ENCODE assay signal across 8 cellular contexts in genomic region chr9:131394464-131395026, GRCh38. TPM values are rescaled to one million over a fixed set of nuclear protein-coding genes. Genes with fewer than 3 reads are reported as not detected.
DNase-seq lines count a peak whose midpoint lies in the region; ATAC-seq, FAIRE-seq and TF ChIP-seq lines count a peak whose summit lies in the region.

No MANE protein-coding gene starts in this region.

- CTCF ChIA-PET in IMR-90 (lab: Yijun Ruan, JAX) (no interaction called here), H1 (lab: Charles Lee; ENCODE audit: partially characterized antibody) (no interaction called here)
- CTCF ChIA-PET in activated CD4-positive, alpha-beta memory T cell treated with anti-CD3 and anti-CD28 coated beads, Interleukin-2, amount 10 ng/mL, durations not matched to agents 7 days and 5 days (lab: Charles Lee), result interaction anchor here (1.7 kb wide), 1 partner anchor 21 kb away, joined by 4 read pairs; no protein-coding TSS in a partner anchor

- H2AK9ac ChIP-seq in IMR-90 (replicated peaks; ENCODE audit: low read depth, low read length, poor library complexity), result peak overlapping the region; percentile 98

- H3K27ac ChIP-seq in IMR-90 (ENCODE audit: insufficient read depth, low read length), result peak overlapping the region; percentile 49
- peak overlapping the region; percentile 85 for H3K27ac ChIP-seq in H1 (ENCODE audit: low read depth, low read length)
- peak overlapping the region; percentile 95 to 97 for H3K27ac ChIP-seq in thoracic aorta

- H3K4ac ChIP-seq in IMR-90 (ENCODE audit: low read depth, low read length) (peak overlapping the region; percentile 80), H1 (replicated peaks; ENCODE audit: insufficient read length, low read depth, low read length) (no peak overlapping the region)

- H3K4me3 Mint-ChIP-seq in CD14-positive monocyte, result peak overlapping the region; percentile 88 to 91
- peak overlapping the region; percentile 81 for H3K4me3 Mint-ChIP-seq in activated CD4-positive, alpha-beta memory T cell treated with anti-CD3 and anti-CD28 coated beads, Interleukin-2, amount 10 ng/mL, durations not matched to agents 7 days and 5 days

- no peak for FAIRE-seq in H1 (lab: Jason Lieb, UNC)

- H3K36me3 Mint-ChIP-seq in CD14-positive monocyte, result peaks cover 0 to 3% of the 10 kb centered on the region in 2 donors
- peaks cover 12% of the 10 kb centered on the region for H3K36me3 Mint-ChIP-seq in activated CD4-positive, alpha-beta memory T cell treated with anti-CD3 and anti-CD28 coated beads, Interleukin-2, amount 10 ng/mL, durations not matched to agents 7 days and 5 days (ENCODE audit: low read depth)

- intact Hi-C loops in CD14-positive monocyte (cut with micrococcal nuclease), result loop anchor here (2.0 to 5.0 kb wide), 2 partner anchors 22 to 117 kb away; partner anchors contain the start of gene FAM78A (in 1 of the 2)
- intact Hi-C loops in IMR-90 (cut with micrococcal nuclease), result loop anchor here (2.0 to 5.0 kb wide), 2 partner anchors 38 to 83 kb away; no protein-coding TSS in a partner anchor

- H3K9ac ChIP-seq in IMR-90 (ENCODE audit: low read depth, low read length), result peak overlapping the region; percentile 87
- peak overlapping the region; percentile 76 to 99 (median 81) for H3K9ac ChIP-seq in H1 (replicated peaks in 1 of 4; ENCODE audit: extremely low read depth in 1 of 4, low read depth in 3 of 4, low read length in 3 of 4)

- WGBS in IMR-90 (ENCODE audit: extremely low coverage in 2 of 2, insufficient read length in 1 of 2), 2 experiments, result 2% methylated on average over 13 of the region's 61 CpGs; no CpG with 5 or more reads in 1 of the 2 experiments
- 2% methylated on average over 27 of the region's 61 CpGs; no CpG with 5 or more reads in 1 of the 2 experiments for WGBS in H1 (ENCODE audit: extremely low coverage in 1 of 2, insufficient coverage in 1 of 2, insufficient read length in 1 of 2, insufficient replicate concordance in 2 of 2, low coverage in 1 of 2, low lambda C conversion rate in 2 of 2, missing lambda C conversion rate in 1 of 2), 2 experiments

- H3K36me3 ChIP-seq in IMR-90 (ENCODE audit: control insufficient read depth, insufficient read depth, low read length), result peaks cover 4% of the 10 kb centered on the region
- H3K36me3 ChIP-seq in H1 (ENCODE audit: control insufficient read depth in 2 of 4, insufficient read depth in 4 of 4, low read length in 3 of 4), result peaks cover 0 to 3% (median 0%) of the 10 kb centered on the region in 4 experiments; a peak in 1 of 8 replicates
- H3K36me3 ChIP-seq in thoracic aorta, result no peaks in the 10 kb centered on the region

- H3K18ac ChIP-seq in IMR-90 (ENCODE audit: low read depth, low read length) (peak overlapping the region; percentile 73; the same call in 1 of the 2 replicates), H1 (ENCODE audit: extremely low read depth, low read length) (peak overlapping the region; percentile 88)

- H2BK20ac ChIP-seq in IMR-90 (ENCODE audit: low read depth, low read length), result no peak overlapping the region
- H2BK20ac ChIP-seq in H1 (ENCODE audit: low read length), result no peak overlapping the region

- H2BK15ac ChIP-seq in IMR-90 (ENCODE audit: low read depth, low read length) (no peak overlapping the region), H1 (ENCODE audit: low read length) (no peak overlapping the region)

- dilution Hi-C loops in IMR-90 (cut with HindIII; ENCODE audit: low sequenced_read_pairs, unreplicated experiment), result no loop called here

- H2BK5ac ChIP-seq in IMR-90 (ENCODE audit: low read depth, low read length, poor library complexity, severe bottlenecking) (peak overlapping the region; percentile 72), H1 (ENCODE audit: low read depth, low read length) (peak overlapping the region; percentile 86)

- H3K23me2 ChIP-seq in H1 (ENCODE audit: low read depth, low read length), result peaks cover 13% of the 10 kb centered on the region

- no peak for TF ChIP-seq EP300 in H1 (IDR thresholded peaks at IDR 0.05; ENCODE audit: borderline replicate concordance in 1 of 2, low read depth in 2 of 2, low read length in 2 of 2)

- peaks cover 0 to 28% of the 10 kb centered on the region in 2 experiments; a peak in 2 of 4 replicates for H3K79me1 ChIP-seq in IMR-90 (ENCODE audit: low read depth in 1 of 2, low read length in 2 of 2)
- peaks cover 3% of the 10 kb centered on the region; the same call in 1 of the 2 replicates for H3K79me1 ChIP-seq in H1 (ENCODE audit: low read depth, low read length)

- H4K91ac ChIP-seq in IMR-90 (ENCODE audit: insufficient read depth, low read depth, low read length), result no peak overlapping the region
- H4K91ac ChIP-seq in H1 (replicated peaks; ENCODE audit: insufficient read length, low read length), result peak overlapping the region; percentile 25

- ATAC-seq in GM19463 (IDR thresholded peaks at IDR 0.05; ENCODE audit: unreplicated experiment) (peak; percentile 36), IMR-90 (ENCODE audit: low read depth) (peak; percentile 34), thoracic aorta (ENCODE audit: insufficient number of reproducible peaks, low FRiP score, low read depth) (peak; percentile 34)

- peak overlapping the region; percentile 75 for H2AFZ ChIP-seq in IMR-90 (replicated peaks; ENCODE audit: low read length, poor library complexity)
- no peak overlapping the region for H2AFZ ChIP-seq in H1 (ENCODE audit: low read length)

- H2AK5ac ChIP-seq in IMR-90 (ENCODE audit: low read depth, low read length) (0 out of 2 replicates have a peak overlapping the region, but pooled peaks have one; percentile 22), H1 (ENCODE audit: low read depth, low read length) (no peak overlapping the region)

- no peak for DNase-seq in CD14-positive monocyte (ENCODE audit: low spot score)
- no peak for DNase-seq in IMR-90
- peak; percentile 57 for DNase-seq in activated CD4-positive, alpha-beta memory T cell treated with anti-CD3 and anti-CD28 coated beads, Interleukin-2, amount 10 ng/mL, durations not matched to agents 7 days and 5 days
- DNase-seq in H1 (ENCODE audit: low read depth in 1 of 2, low spot score in 2 of 2), result peak in 1 of 2 experiments; percentile 59
- peak; percentile 34 for DNase-seq in midbrain (lab: John Stamatoyannopoulos, UW)
- DNase-seq in thoracic aorta (ENCODE audit: low spot score), result no peak
- no peak for DNase-seq in pons (ENCODE audit: low spot score)

- H3K4me3 ChIP-seq in IMR-90 (ENCODE audit: insufficient read depth, low read depth, low read length) (peak overlapping the region; percentile 83), H1 (ENCODE audit: extremely low read depth in 1 of 4, insufficient read depth in 2 of 4, low read depth in 3 of 4, low read length in 4 of 4) (peak overlapping the region; percentile 70 to 88 (median 83)), thoracic aorta (peak overlapping the region; percentile 94)

- H3K4me1 Mint-ChIP-seq in CD14-positive monocyte, result peaks cover 53% of the 10 kb centered on the region
- H3K4me1 Mint-ChIP-seq in activated CD4-positive, alpha-beta memory T cell treated with anti-CD3 and anti-CD28 coated beads, Interleukin-2, amount 10 ng/mL, durations not matched to agents 7 days and 5 days, result peaks cover 52% of the 10 kb centered on the region

- H3K14ac ChIP-seq in IMR-90 (replicated peaks; ENCODE audit: low read depth, low read length) (peak overlapping the region; percentile 86), H1 (ENCODE audit: insufficient read length) (no peak overlapping the region)

- no peak for TF ChIP-seq POLR2A in IMR-90 (IDR thresholded peaks at IDR 0.05; ENCODE audit: low read depth, low read length)
- 0 out of 3 replicates have a peak, but pooled peaks of 1 of the 2 experiments have one; percentile 40 for TF ChIP-seq POLR2A in H1 (IDR thresholded peaks at IDR 0.05; ENCODE audit: control extremely low read depth in 1 of 2, low read depth in 2 of 2, low read length in 2 of 2)

- H3K4me2 ChIP-seq in IMR-90 (ENCODE audit: low read depth, low read length), result peak overlapping the region; percentile 97
- H3K4me2 ChIP-seq in H1 (ENCODE audit: insufficient read depth in 1 of 2, low read depth in 2 of 2, low read length in 2 of 2), result peak overlapping the region; percentile 79 to 85

- H3K27ac Mint-ChIP-seq in CD14-positive monocyte, result peak overlapping the region; percentile 79 to 91 (median 87)
- peak overlapping the region; percentile 92 for H3K27ac Mint-ChIP-seq in activated CD4-positive, alpha-beta memory T cell treated with anti-CD3 and anti-CD28 coated beads, Interleukin-2, amount 10 ng/mL, durations not matched to agents 7 days and 5 days

- peaks cover 17% of the 10 kb centered on the region for H3K4me1 ChIP-seq in IMR-90 (ENCODE audit: control insufficient read depth, insufficient read depth, low read length)
- H3K4me1 ChIP-seq in H1 (replicated peaks in 1 of 4; ENCODE audit: control insufficient read depth in 3 of 4, insufficient read depth in 4 of 4, low read length in 3 of 4), result peaks cover 8 to 28% (median 14%) of the 10 kb centered on the region in 4 experiments
- peaks cover 34 to 51% of the 10 kb centered on the region in 2 donors for H3K4me1 ChIP-seq in thoracic aorta (ENCODE audit: control insufficient read depth in 1 of 2, low read depth in 2 of 2)

- H3K9me3 ChIP-seq in IMR-90 (ENCODE audit: control insufficient read depth, insufficient read depth, low read length) (no peaks in the 10 kb centered on the region), H1 (ENCODE audit: insufficient read depth in 2 of 2, low read depth in 1 of 2, low read length in 1 of 2) (no peaks in the 10 kb centered on the region), thoracic aorta (no peaks in the 10 kb centered on the region)

- in situ Hi-C loops in IMR-90 (cut with MboI; ENCODE audit: low sequenced_read_pairs), result no loop called here

- POLR2A ChIA-PET in IMR-90 (lab: Charles Lee; ENCODE audit: unreplicated experiment), result no interaction called here
- POLR2A ChIA-PET in activated CD4-positive, alpha-beta memory T cell treated with anti-CD3 and anti-CD28 coated beads, Interleukin-2, amount 10 ng/mL, durations not matched to agents 7 days and 5 days (lab: Charles Lee), result interaction anchor here (1.0 to 5.9 kb wide), 3 partner anchors 12 to 24 kb away, joined by 4 to 42 read pairs (median 6); no protein-coding TSS in a partner anchor
- POLR2A ChIA-PET in H1 (lab: Charles Lee; ENCODE audit: partially characterized antibody), result interaction anchor here (0.6 to 6.1 kb wide), 11 partner anchors 11 to 297 kb away, joined by 3 to 78 read pairs (median 5); no protein-coding TSS in a partner anchor

- H3K27me3 Mint-ChIP-seq in CD14-positive monocyte (ENCODE audit: low read depth in 3 of 3), result no peaks in the 10 kb centered on the region
- H3K27me3 Mint-ChIP-seq in activated CD4-positive, alpha-beta memory T cell treated with anti-CD3 and anti-CD28 coated beads, Interleukin-2, amount 10 ng/mL, durations not matched to agents 7 days and 5 days, result peaks cover 7% of the 10 kb centered on the region

- H3K9me3 Mint-ChIP-seq in CD14-positive monocyte, result no peaks in the 10 kb centered on the region
- H3K9me3 Mint-ChIP-seq in activated CD4-positive, alpha-beta memory T cell treated with anti-CD3 and anti-CD28 coated beads, Interleukin-2, amount 10 ng/mL, durations not matched to agents 7 days and 5 days, result no peaks in the 10 kb centered on the region

- H4K20me1 ChIP-seq in IMR-90 (ENCODE audit: insufficient read depth, low read length), result peaks cover 47% of the 10 kb centered on the region
- H4K20me1 ChIP-seq in H1 (replicated peaks in 1 of 2; ENCODE audit: control insufficient read depth in 1 of 2, insufficient read depth in 2 of 2, low read length in 2 of 2), result peaks cover 24 to 26% of the 10 kb centered on the region in 2 experiments

- TF ChIP-seq RAD21 in IMR-90 (IDR thresholded peaks at IDR 0.05; ENCODE audit: low read length), result no peak
- no peak for TF ChIP-seq RAD21 in H1 (IDR thresholded peaks at IDR 0.05 in 1 of 2, conservative IDR thresholded peaks at IDR 0.05 in 1 of 2; ENCODE audit: low read depth in 2 of 2, low read length in 2 of 2)

- peaks cover 13% of the 10 kb centered on the region for H3K9me1 ChIP-seq in IMR-90 (ENCODE audit: insufficient read depth, low read length)

- H3K56ac ChIP-seq in IMR-90 (ENCODE audit: extremely low read depth, insufficient read depth, low read length), result peak overlapping the region; percentile 33; the same call in 1 of the 2 replicates
- no peak overlapping the region for H3K56ac ChIP-seq in H1 (replicated peaks; ENCODE audit: insufficient read length, low read depth, low read length)

- H2BK12ac ChIP-seq in H1 (ENCODE audit: low read depth, low read length), result no peak overlapping the region; the same call in 1 of the 2 replicates

- peak overlapping the region in 1 of 2 experiments; percentile 5; a peak in 1 of 4 replicates for H4K8ac ChIP-seq in IMR-90 (ENCODE audit: low read depth in 2 of 2, low read length in 2 of 2)
- H4K8ac ChIP-seq in H1 (ENCODE audit: extremely low read depth, insufficient read depth, low read length), result peak overlapping the region; percentile 94; the same call in 1 of the 2 replicates

- peaks cover 43 to 51% of the 10 kb centered on the region in 2 experiments for H3K79me2 ChIP-seq in H1 (ENCODE audit: control insufficient read depth in 1 of 2, insufficient read depth in 2 of 2, low read length in 2 of 2)

- H3K27me3 ChIP-seq in IMR-90 (ENCODE audit: control insufficient read depth, insufficient read depth, low read length) (no peaks in the 10 kb centered on the region), H1 (replicated peaks in 1 of 4; ENCODE audit: control insufficient read depth in 3 of 4, extremely low read depth in 1 of 4, insufficient read depth in 3 of 4, low read length in 3 of 4) (no peaks in the 10 kb centered on the region), thoracic aorta (replicated peaks; ENCODE audit: insufficient read depth) (no peaks in the 10 kb centered on the region)

- peak overlapping the region; percentile 89; the same call in 1 of the 2 replicates for H3K23ac ChIP-seq in IMR-90 (ENCODE audit: low read depth, low read length)
- no peak overlapping the region for H3K23ac ChIP-seq in H1 (ENCODE audit: insufficient read length)

- no peak overlapping the region; the same call in 1 of the 2 replicates for H4K5ac ChIP-seq in IMR-90 (ENCODE audit: low read depth, low read length)
- H4K5ac ChIP-seq in H1 (ENCODE audit: insufficient read length, low read depth, low read length), result no peak overlapping the region

- TF ChIP-seq CTCF in CD14-positive monocyte (IDR thresholded peaks at IDR 0.05) (no peak), IMR-90 (conservative IDR thresholded peaks at IDR 0.05; ENCODE audit: low read depth, low read length) (no peak), H1 (IDR thresholded peaks at IDR 0.05; ENCODE audit: control extremely low read depth in 1 of 3, insufficient read depth in 1 of 3, low read depth in 1 of 3, low read length in 3 of 3) (no peak), thoracic aorta (IDR thresholded peaks at IDR 0.05) (no peak)

- H2BK120ac ChIP-seq in IMR-90 (ENCODE audit: low read depth, low read length), result 0 out of 2 replicates have a peak overlapping the region, but pooled peaks have one; percentile 11
- peak overlapping the region; percentile 2 for H2BK120ac ChIP-seq in H1 (replicated peaks; ENCODE audit: low read depth, low read length)

- no TSS peak for BruUV-seq in IMR-90 (replicated peaks; lab: Mats Ljungman, UMichigan)

RNA-seq across cellular contexts. Expression of gene PRRC2B, which starts 0.7 kb away (rescaled TPM):
- polyA plus RNA-seq in CD14-positive monocyte (1 to 10 TPM; 2.8 to 8.6 TPM), IMR-90 (2012; rRNA removed) (39.1 and 46.5 TPM in 2 replicates), H1 (2011; rRNA removed) (37.3 and 55.3 TPM in 2 replicates)
- total RNA-seq in IMR-90 (2012; rRNA removed) (19.4 and 22.2 TPM in 2 replicates), thoracic aorta (100 to 1,000 TPM; 162 to 198 TPM)
- 26.8 and 31.7 TPM in 2 replicates for polyA plus RNA-seq in IMR-90 (2012; cell fraction: cytosol; rRNA removed)
- polyA plus RNA-seq in IMR-90 (2012; cell fraction: nucleus; rRNA removed; ENCODE audit: low replicate concordance), result 111 and 118 TPM in 2 replicates
- total RNA-seq in activated CD4-positive, alpha-beta memory T cell treated with anti-CD3 and anti-CD28 coated beads, Interleukin-2, amount 10 ng/mL, durations not matched to agents 7 days and 5 days, result 100 to 1,000 TPM; 178 to 190 TPM
- 249 and 255 TPM in 2 replicates for total RNA-seq in H1 (2021; fragmentation: NEBNext Ultra II Directional; extraction: Animal tissue kit (Norgen Biotek cat#: 25700))
- 32.6 TPM for polyA plus RNA-seq in H1 (2011; cell fraction: cytosol; rRNA removed)
- polyA plus RNA-seq in H1 (2011; cell fraction: nucleus; rRNA removed), result 115 TPM
- 96.3 to 122 TPM (median 108 TPM) in 4 replicates for polyA plus RNA-seq in H1 (2012, experiment 1 of 2)
- 52.2 TPM for polyA plus RNA-seq in H1 (2012, experiment 2 of 2)
- polyA plus RNA-seq in H1 (2013, experiment 1 of 2), result 64.3 TPM
- 64.7 TPM for polyA plus RNA-seq in H1 (2013, experiment 2 of 2)
- polyA minus RNA-seq in H1 (2011; rRNA and poly(A)+ RNA removed), result 102 and 131 TPM in 2 replicates
- 63.8 TPM for polyA minus RNA-seq in H1 (2011; cell fraction: cytosol; rRNA and poly(A)+ RNA removed)
- 69.0 TPM for polyA minus RNA-seq in H1 (2011; cell fraction: nucleus; rRNA and poly(A)+ RNA removed)

Comparison
In these comparisons a context has a peak if more than half of its experiments do, and no peak if none do; other contexts are left out.
1. DNase-seq: peak in activated CD4-positive, alpha-beta memory T cell treated with anti-CD3 and anti-CD28 coated beads, Interleukin-2, amount 10 ng/mL, durations not matched to agents 7 days and 5 days (single experiment) and midbrain (single experiment); none in CD14-positive monocyte (single experiment), IMR-90 (single experiment), thoracic aorta (single experiment) and pons (single experiment).
2. Peak in every context shown above with its lines, with median percentiles within 50 percentile points of each other: ATAC-seq, H3K27ac ChIP-seq and H3K4me3 ChIP-seq.